ENCODE assay signal across 1 cellular context in genomic region chr10:3836222-3836820, GRCh38.
TF ChIP-seq lines count a peak whose summit lies in the region.

No MANE protein-coding gene starts in this region.

TF ChIP-seq in K562, 482 proteins besides CTCF, POLR2A, EP300 and RAD21 (continued from another document):
- TF ChIP-seq, protein P1, sequence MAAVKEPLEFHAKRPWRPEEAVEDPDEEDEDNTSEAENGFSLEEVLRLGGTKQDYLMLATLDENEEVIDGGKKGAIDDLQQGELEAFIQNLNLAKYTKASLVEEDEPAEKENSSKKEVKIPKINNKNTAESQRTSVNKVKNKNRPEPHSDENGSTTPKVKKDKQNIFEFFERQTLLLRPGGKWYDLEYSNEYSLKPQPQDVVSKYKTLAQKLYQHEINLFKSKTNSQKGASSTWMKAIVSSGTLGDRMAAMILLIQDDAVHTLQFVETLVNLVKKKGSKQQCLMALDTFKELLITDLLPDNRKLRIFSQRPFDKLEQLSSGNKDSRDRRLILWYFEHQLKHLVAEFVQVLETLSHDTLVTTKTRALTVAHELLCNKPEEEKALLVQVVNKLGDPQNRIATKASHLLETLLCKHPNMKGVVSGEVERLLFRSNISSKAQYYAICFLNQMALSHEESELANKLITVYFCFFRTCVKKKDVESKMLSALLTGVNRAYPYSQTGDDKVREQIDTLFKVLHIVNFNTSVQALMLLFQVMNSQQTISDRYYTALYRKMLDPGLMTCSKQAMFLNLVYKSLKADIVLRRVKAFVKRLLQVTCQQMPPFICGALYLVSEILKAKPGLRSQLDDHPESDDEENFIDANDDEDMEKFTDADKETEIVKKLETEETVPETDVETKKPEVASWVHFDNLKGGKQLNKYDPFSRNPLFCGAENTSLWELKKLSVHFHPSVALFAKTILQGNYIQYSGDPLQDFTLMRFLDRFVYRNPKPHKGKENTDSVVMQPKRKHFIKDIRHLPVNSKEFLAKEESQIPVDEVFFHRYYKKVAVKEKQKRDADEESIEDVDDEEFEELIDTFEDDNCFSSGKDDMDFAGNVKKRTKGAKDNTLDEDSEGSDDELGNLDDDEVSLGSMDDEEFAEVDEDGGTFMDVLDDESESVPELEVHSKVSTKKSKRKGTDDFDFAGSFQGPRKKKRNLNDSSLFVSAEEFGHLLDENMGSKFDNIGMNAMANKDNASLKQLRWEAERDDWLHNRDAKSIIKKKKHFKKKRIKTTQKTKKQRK (IDR thresholded peaks at IDR 0.05; ENCODE audit: borderline replicate concordance, low read depth, low read length), result no peak
- peak in 1 of 2 experiments; percentile 88; a peak in 1 of 4 replicates for TF ChIP-seq SRF (CRISPR knock-in tag; IDR thresholded peaks at IDR 0.05)
- peak; percentile 46 for TF ChIP-seq NFIC (IDR thresholded peaks at IDR 0.05)
TF ChIP-seq in K562: peak in this region for 3.
